1 cellular context compared by ENCODE assay signal in genomic region chr1:160261878-160262794, GRCh38.
TF ChIP-seq lines count a peak whose summit lies in the region.

Gene DCAF8, minus strand, starts transcription at chr1:160262549. Its CDS starts 18,541 bp downstream, at chr1:160244008.

TF ChIP-seq in K562, 482 proteins besides CTCF, POLR2A, EP300 and RAD21 (continued from another document and continues in another):
- TF ChIP-seq ZNF263 (CRISPR knock-in tag; IDR thresholded peaks at IDR 0.05; ENCODE audit: borderline replicate concordance) (peak; percentile 41; the same call in 1 of the 2 replicates), ZBTB17 (CRISPR knock-in tag; IDR thresholded peaks at IDR 0.05) (0 out of 2 replicates have a peak, but pooled peaks have one; percentile 66), POLR2H (tag; IDR thresholded peaks at IDR 0.05; ENCODE audit: low read depth) (peak; percentile 94), HOMEZ (CRISPR knock-in tag; IDR thresholded peaks at IDR 0.05) (peak; percentile 21; the same call in 1 of the 2 replicates), DNMT1 (IDR thresholded peaks at IDR 0.05) (peak; percentile 87; the same call in 1 of the 2 replicates), ZNF311 (CRISPR knock-in tag; IDR thresholded peaks at IDR 0.05) (no peak), HDGF (IDR thresholded peaks at IDR 0.05) (no peak), SUPT5H (IDR thresholded peaks at IDR 0.05) (peak; percentile 99), CBFB (CRISPR knock-in tag; IDR thresholded peaks at IDR 0.05) (peak; percentile 84), E4F1 (CRISPR knock-in tag; IDR thresholded peaks at IDR 0.05; ENCODE audit: borderline replicate concordance) (peak; percentile 98), NFXL1 (CRISPR knock-in tag; IDR thresholded peaks at IDR 0.05) (no peak), ZNF23 (CRISPR knock-in tag; IDR thresholded peaks at IDR 0.05) (no peak), JUND (IDR thresholded peaks at IDR 0.05; ENCODE audit: borderline replicate concordance, low read depth, low read length) (peak; percentile 38), JUND (tag; IDR thresholded peaks at IDR 0.05; ENCODE audit: borderline replicate concordance, low read depth, low read length) (no peak; the same call in 1 of the 3 replicates), HDAC3 (IDR thresholded peaks at IDR 0.05; ENCODE audit: borderline replicate concordance, partially characterized antibody) (no peak), SMARCA5 (IDR thresholded peaks at IDR 0.05) (peak; percentile 21; the same call in 1 of the 2 replicates), FOXM1 (IDR thresholded peaks at IDR 0.05; ENCODE audit: low read depth) (peak; percentile 66; the same call in 1 of the 2 replicates), FOXM1 (CRISPR knock-in tag; IDR thresholded peaks at IDR 0.05; ENCODE audit: low read depth) (peak; percentile 80; the same call in 1 of the 2 replicates), LARP7 (IDR thresholded peaks at IDR 0.05) (0 out of 2 replicates have a peak, but pooled peaks have one; percentile 29), COPS2 (conservative IDR thresholded peaks at IDR 0.05) (no peak), TFE3 (CRISPR knock-in tag; IDR thresholded peaks at IDR 0.05) (no peak), PHF20 (IDR thresholded peaks at IDR 0.05; ENCODE audit: partially characterized antibody) (peak; percentile 47), MYC (IDR thresholded peaks at IDR 0.05; ENCODE audit: low read depth, low read length) (peak; percentile 54), MYC (CRISPR knock-in tag; IDR thresholded peaks at IDR 0.05; ENCODE audit: borderline replicate concordance, low read depth) (peak; percentile 80; the same call in 1 of the 2 replicates), ZNF583 (CRISPR knock-in tag; IDR thresholded peaks at IDR 0.05) (peak; percentile 36; the same call in 1 of the 2 replicates), ZBTB8A (IDR thresholded peaks at IDR 0.05; ENCODE audit: partially characterized antibody) (no peak), RBFOX2 (IDR thresholded peaks at IDR 0.05; ENCODE audit: low read depth, low read length) (peak; percentile 100), SREBF1 (IDR thresholded peaks at IDR 0.05; ENCODE audit: borderline replicate concordance, low read depth, low read length) (no peak), BRD9 (IDR thresholded peaks at IDR 0.05; ENCODE audit: low read depth, partially characterized antibody) (peak; percentile 26), FOXA3 (CRISPR knock-in tag; conservative IDR thresholded peaks at IDR 0.05 in 1 of 2, IDR thresholded peaks at IDR 0.05 in 1 of 2) (peak in 1 of 2 experiments; percentile 80; a peak in 2 of 4 replicates), JUN (IDR thresholded peaks at IDR 0.05; ENCODE audit: borderline replicate concordance, low read depth, low read length) (no peak; the same call in 1 of the 2 replicates), JUN (CRISPR knock-in tag; IDR thresholded peaks at IDR 0.05; ENCODE audit: borderline replicate concordance) (peak; percentile 76; the same call in 1 of the 2 replicates), MYBL2 (IDR thresholded peaks at IDR 0.05; ENCODE audit: low read depth) (peak; percentile 32; the same call in 1 of the 2 replicates), MYBL2 (CRISPR knock-in tag; IDR thresholded peaks at IDR 0.05; ENCODE audit: borderline replicate concordance) (no peak), ATF3 (IDR thresholded peaks at IDR 0.05) (peak; percentile 46), ATF3 (CRISPR knock-in tag; conservative IDR thresholded peaks at IDR 0.05) (no peak), MBD2 (IDR thresholded peaks at IDR 0.05; ENCODE audit: borderline replicate concordance, low read depth) (peak; percentile 90), RBM14 (IDR thresholded peaks at IDR 0.05; ENCODE audit: borderline replicate concordance, insufficient read depth, low read depth, low read length) (no peak), SETDB1 (IDR thresholded peaks at IDR 0.05; ENCODE audit: low read length) (no peak), CBX1 (IDR thresholded peaks at IDR 0.05; ENCODE audit: low read depth) (peak; percentile 78), SOX6 (IDR thresholded peaks at IDR 0.05) (peak; percentile 17; the same call in 1 of the 2 replicates), NONO (IDR thresholded peaks at IDR 0.05; ENCODE audit: low read depth in 2 of 2, low read length in 1 of 2) (peak in 1 of 2 experiments; percentile 58; a peak in 2 of 4 replicates), STAG1 (CRISPR knock-in tag; IDR thresholded peaks at IDR 0.05; ENCODE audit: borderline replicate concordance) (peak; percentile 54), E2F8 (IDR thresholded peaks at IDR 0.05; ENCODE audit: low read depth, partially characterized antibody) (no peak), ETS1 (conservative IDR thresholded peaks at IDR 0.05; ENCODE audit: control insufficient read depth, low read depth, low read length) (peak; percentile 81; the same call in 1 of the 2 replicates), TAF1 (IDR thresholded peaks at IDR 0.05; ENCODE audit: control insufficient read depth, extremely low read depth, insufficient read depth, low read length, severe bottlenecking) (peak; percentile 99), SRF (CRISPR knock-in tag; IDR thresholded peaks at IDR 0.05) (peak in 1 of 2 experiments; percentile 6; a peak in 2 of 4 replicates), CREB3L1 (IDR thresholded peaks at IDR 0.05; ENCODE audit: borderline replicate concordance, low read depth) (0 out of 2 replicates have a peak, but pooled peaks have one; percentile 11), MAZ (CRISPR knock-in tag; conservative IDR thresholded peaks at IDR 0.05 in 1 of 2, IDR thresholded peaks at IDR 0.05 in 1 of 2) (peak; percentile 81 to 83), NCOR1 (IDR thresholded peaks at IDR 0.05) (0 out of 2 replicates have a peak, but pooled peaks have one; percentile 16), KLF13 (tag; IDR thresholded peaks at IDR 0.05; ENCODE audit: borderline replicate concordance, low read depth) (no peak), MCM5 (IDR thresholded peaks at IDR 0.05; ENCODE audit: low read depth) (no peak), SAFB (IDR thresholded peaks at IDR 0.05; ENCODE audit: borderline replicate concordance, low read depth, low read length) (no peak), RBM25 (IDR thresholded peaks at IDR 0.05; ENCODE audit: low read depth, low read length, severe bottlenecking) (no peak), TEAD2 (tag; IDR thresholded peaks at IDR 0.05) (no peak)
- TF ChIP-seq, protein P1, sequence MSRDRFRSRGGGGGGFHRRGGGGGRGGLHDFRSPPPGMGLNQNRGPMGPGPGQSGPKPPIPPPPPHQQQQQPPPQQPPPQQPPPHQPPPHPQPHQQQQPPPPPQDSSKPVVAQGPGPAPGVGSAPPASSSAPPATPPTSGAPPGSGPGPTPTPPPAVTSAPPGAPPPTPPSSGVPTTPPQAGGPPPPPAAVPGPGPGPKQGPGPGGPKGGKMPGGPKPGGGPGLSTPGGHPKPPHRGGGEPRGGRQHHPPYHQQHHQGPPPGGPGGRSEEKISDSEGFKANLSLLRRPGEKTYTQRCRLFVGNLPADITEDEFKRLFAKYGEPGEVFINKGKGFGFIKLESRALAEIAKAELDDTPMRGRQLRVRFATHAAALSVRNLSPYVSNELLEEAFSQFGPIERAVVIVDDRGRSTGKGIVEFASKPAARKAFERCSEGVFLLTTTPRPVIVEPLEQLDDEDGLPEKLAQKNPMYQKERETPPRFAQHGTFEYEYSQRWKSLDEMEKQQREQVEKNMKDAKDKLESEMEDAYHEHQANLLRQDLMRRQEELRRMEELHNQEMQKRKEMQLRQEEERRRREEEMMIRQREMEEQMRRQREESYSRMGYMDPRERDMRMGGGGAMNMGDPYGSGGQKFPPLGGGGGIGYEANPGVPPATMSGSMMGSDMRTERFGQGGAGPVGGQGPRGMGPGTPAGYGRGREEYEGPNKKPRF (IDR thresholded peaks at IDR 0.05; ENCODE audit: low read depth, low read length) = no peak
- TF ChIP-seq, protein P2, sequence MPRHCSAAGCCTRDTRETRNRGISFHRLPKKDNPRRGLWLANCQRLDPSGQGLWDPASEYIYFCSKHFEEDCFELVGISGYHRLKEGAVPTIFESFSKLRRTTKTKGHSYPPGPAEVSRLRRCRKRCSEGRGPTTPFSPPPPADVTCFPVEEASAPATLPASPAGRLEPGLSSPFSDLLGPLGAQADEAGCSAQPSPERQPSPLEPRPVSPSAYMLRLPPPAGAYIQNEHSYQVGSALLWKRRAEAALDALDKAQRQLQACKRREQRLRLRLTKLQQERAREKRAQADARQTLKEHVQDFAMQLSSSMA (CRISPR knock-in tag; IDR thresholded peaks at IDR 0.05) = 0 out of 2 replicates have a peak, but pooled peaks have one; percentile 43
